Comparison of ENCODE assay signal across 22 cellular contexts in genomic region chr11:1782026-1782696, GRCh38. TPM values are rescaled to one million over a fixed set of nuclear protein-coding genes. Genes with fewer than 3 reads are reported as not detected.
A peak's percentile ranks its signal among the peaks of the same experiment; 100 is the strongest.
DNase-seq lines count a peak whose midpoint lies in the region; ATAC-seq and TF ChIP-seq lines count a peak whose summit lies in the region.
"Had no signal": no experiment of that assay in that cellular context is flagged by ENCODE, and none has a peak within 500 bp of the region (broad histone marks: within the 10 kb centered on the region; RNA-seq: fewer than 3 reads in every experiment).

No MANE protein-coding gene starts in this region.

- H2AK9ac ChIP-seq in IMR-90 (replicated peaks; ENCODE audit: low read depth, low read length, poor library complexity): peak overlapping the region; percentile 7

- BruUV-seq in IMR-90 (replicated peaks; lab: Mats Ljungman, UMichigan): no TSS peak

- no peak overlapping the region for H2BK5ac ChIP-seq in IMR-90 (ENCODE audit: low read depth, low read length, poor library complexity, severe bottlenecking)

- no peaks in the 10 kb centered on the region for H3K9me1 ChIP-seq in IMR-90 (ENCODE audit: insufficient read depth, low read length)

- no peak overlapping the region for H2BK120ac ChIP-seq in IMR-90 (ENCODE audit: low read depth, low read length)

- peaks cover 0 to 3% (median 0%) of the 10 kb centered on the region in 7 donors for H3K9me3 Mint-ChIP-seq in CD14-positive monocyte
- no peaks in the 10 kb centered on the region for H3K9me3 Mint-ChIP-seq in naive thymus-derived CD4-positive, alpha-beta T cell
- H3K9me3 Mint-ChIP-seq: activated naive CD4-positive, alpha-beta T cell treated with anti-CD3 and anti-CD28 coated beads, Interleukin-2, amount 50 U/mL, for 24 hours; activated T-cell treated with anti-CD3 and anti-CD28 coated beads, Interleukin-2, amount 50 U/mL, for 4 hours; stimulated activated naive CD8-positive, alpha-beta T cell treated with anti-CD3 and anti-CD28 coated beads, Interleukin-15, amount 100 ng/mL, for 72 hours; T-helper 2 cell treated with Interferon-gamma antibody and Interleukin-4, amounts not matched to agents 5 μg/mL and 100 μg/mL, for 36 hours had no signal

- no peak overlapping the region for H3K4me2 ChIP-seq in IMR-90 (ENCODE audit: low read depth, low read length)

- H3K27me3 Mint-ChIP-seq in CD14-positive monocyte (ENCODE audit: low read depth in 3 of 3): peaks cover 2 to 13% (median 4%) of the 10 kb centered on the region in 3 donors
- peaks cover 0 to 7% (median 0%) of the 10 kb centered on the region in 5 donors for H3K27me3 Mint-ChIP-seq in naive thymus-derived CD4-positive, alpha-beta T cell
- H3K27me3 Mint-ChIP-seq: activated naive CD4-positive, alpha-beta T cell treated with anti-CD3 and anti-CD28 coated beads, Interleukin-2, amount 50 U/mL, for 24 hours; stimulated activated naive CD8-positive, alpha-beta T cell treated with anti-CD3 and anti-CD28 coated beads, Interleukin-15, amount 100 ng/mL, for 72 hours had no signal

- CTCF ChIA-PET in IMR-90 (lab: Yijun Ruan, JAX): no interaction called here
- CTCF ChIA-PET in naive thymus-derived CD4-positive, alpha-beta T cell (lab: Charles Lee): no interaction called here

- no peak overlapping the region for H2BK15ac ChIP-seq in IMR-90 (ENCODE audit: low read depth, low read length)

- H3K9ac ChIP-seq in IMR-90 (ENCODE audit: low read depth, low read length): no peak overlapping the region

- POLR2A ChIA-PET in IMR-90 (lab: Charles Lee; ENCODE audit: unreplicated experiment): no interaction called here
- POLR2A ChIA-PET in naive thymus-derived CD4-positive, alpha-beta T cell (lab: Charles Lee): interaction anchor here (0.9 kb wide), 1 partner anchor 11 kb away, joined by 3 read pairs; no protein-coding TSS in a partner anchor

- H4K20me1 ChIP-seq in IMR-90 (ENCODE audit: insufficient read depth, low read length): no peaks in the 10 kb centered on the region; the same call in 1 of the 2 replicates

- H3K27me3 ChIP-seq in IMR-90 (ENCODE audit: control insufficient read depth, insufficient read depth, low read length) (peaks cover 59% of the 10 kb centered on the region), testis (no peaks in the 10 kb centered on the region)
- H3K27me3 ChIP-seq in naive thymus-derived CD4-positive, alpha-beta T cell (ENCODE audit: control insufficient read depth in 2 of 2, insufficient read depth in 2 of 2, low read length in 2 of 2): no peaks in the 10 kb centered on the region
- H3K27me3 ChIP-seq: pancreas, SJCRH30 had no signal

- no peak overlapping the region for H3K56ac ChIP-seq in IMR-90 (ENCODE audit: extremely low read depth, insufficient read depth, low read length)

- peak overlapping the region; percentile 49 to 57 for H3K4me3 Mint-ChIP-seq in CD14-positive monocyte
- no peak overlapping the region for H3K4me3 Mint-ChIP-seq in naive thymus-derived CD4-positive, alpha-beta T cell
- H3K4me3 Mint-ChIP-seq: activated naive CD4-positive, alpha-beta T cell treated with anti-CD3 and anti-CD28 coated beads, Interleukin-2, amount 50 U/mL, for 24 hours; activated T-cell treated with anti-CD3 and anti-CD28 coated beads, Interleukin-2, amount 50 U/mL, for 4 hours; stimulated activated naive CD8-positive, alpha-beta T cell treated with anti-CD3 and anti-CD28 coated beads, Interleukin-15, amount 100 ng/mL, for 72 hours; T-helper 2 cell treated with Interferon-gamma antibody and Interleukin-4, amounts not matched to agents 5 μg/mL and 100 μg/mL, for 36 hours had no signal

- DNase-seq in CD14-positive monocyte (ENCODE audit: low spot score) (peak; percentile 90), IMR-90 (no peak), SKM-1 treated with dmso at 0.1 percent for 144 hours (lab: John Stamatoyannopoulos, UW; ENCODE audit: unreplicated experiment) (peak; percentile 78), NCI-H2196 (lab: John Stamatoyannopoulos, UW; ENCODE audit: unreplicated experiment) (no peak), COLO829 (ENCODE audit: low spot score) (no peak), testis (no peak)
- DNase-seq in naive thymus-derived CD4-positive, alpha-beta T cell: peak in 1 of 9 donors; percentile 13
- DNase-seq: activated CD4-positive, CD25-positive, alpha-beta regulatory T cell; activated T-cell treated with anti-CD3 and anti-CD28 coated beads, Interleukin-2, amount 50 U/mL, for 4 hours; DMS 273 treated with DMSO at 0.1 percent for 48 hours; NCI-H1694 treated with DMSO at 0.1 percent for 48 hours; NCI-H345; stimulated activated CD4-positive, alpha-beta T cell treated with anti-CD3 and anti-CD28 coated beads, Interleukin-1b, Interleukin-23, amount 100 ng/mL, for 48 hours; stimulated activated naive CD8-positive, alpha-beta T cell treated with anti-CD3 and anti-CD28 coated beads, Interleukin-15, amount 100 ng/mL, for 72 hours had no signal

- no peaks in the 10 kb centered on the region for H3K79me1 ChIP-seq in IMR-90 (ENCODE audit: low read depth in 1 of 2, low read length in 2 of 2)

- H3K4me3 ChIP-seq in IMR-90 (ENCODE audit: insufficient read depth, low read depth, low read length) (no peak overlapping the region), testis (no peak overlapping the region)
- no peak overlapping the region for H3K4me3 ChIP-seq in naive thymus-derived CD4-positive, alpha-beta T cell (ENCODE audit: low read length)
- H3K4me3 ChIP-seq: pancreas, SJCRH30 had no signal

- H3K9me3 ChIP-seq in IMR-90 (ENCODE audit: control insufficient read depth, insufficient read depth, low read length) (no peaks in the 10 kb centered on the region), testis (no peaks in the 10 kb centered on the region)
- H3K9me3 ChIP-seq in naive thymus-derived CD4-positive, alpha-beta T cell (ENCODE audit: control insufficient read depth in 2 of 3, low read length in 3 of 3): no peaks in the 10 kb centered on the region
- H3K9me3 ChIP-seq: pancreas, SJCRH30 had no signal

- 90% methylated on average over 2 of the region's 15 CpGs; no CpG with 5 or more reads in 1 of the 2 experiments for WGBS in IMR-90 (ENCODE audit: extremely low coverage in 2 of 2, insufficient read length in 1 of 2), 2 experiments
- 85 to 91% methylated on average over 15 of the region's 15 CpGs for WGBS in testis, 2 donors

- no peak for TF ChIP-seq RAD21 in IMR-90 (IDR thresholded peaks at IDR 0.05; ENCODE audit: low read length)

- peaks cover 98% of the 10 kb centered on the region for H3K4me1 Mint-ChIP-seq in CD14-positive monocyte
- H3K4me1 Mint-ChIP-seq in naive thymus-derived CD4-positive, alpha-beta T cell: peaks cover 0 to 26% (median 0%) of the 10 kb centered on the region in 7 donors
- H3K4me1 Mint-ChIP-seq: activated naive CD4-positive, alpha-beta T cell treated with anti-CD3 and anti-CD28 coated beads, Interleukin-2, amount 50 U/mL, for 24 hours had no signal

- no peak overlapping the region for H3K18ac ChIP-seq in IMR-90 (ENCODE audit: low read depth, low read length)

- H3K36me3 Mint-ChIP-seq in CD14-positive monocyte: peaks cover 2 to 8% of the 10 kb centered on the region in 2 donors
- no peaks in the 10 kb centered on the region for H3K36me3 Mint-ChIP-seq in naive thymus-derived CD4-positive, alpha-beta T cell
- H3K36me3 Mint-ChIP-seq: activated naive CD4-positive, alpha-beta T cell treated with anti-CD3 and anti-CD28 coated beads, Interleukin-2, amount 50 U/mL, for 24 hours had no signal

- in situ Hi-C loops in IMR-90 (cut with MboI; ENCODE audit: low sequenced_read_pairs): no loop called here

- ATAC-seq in IMR-90 (ENCODE audit: low read depth) (no peak), HG03045 (IDR thresholded peaks at IDR 0.05; ENCODE audit: unreplicated experiment) (no peak)
- peak; percentile 28 for ATAC-seq in naive thymus-derived CD4-positive, alpha-beta T cell
- ATAC-seq: activated T-cell treated with anti-CD3 and anti-CD28 coated beads, Interleukin-2, amount 50 U/mL, for 4 hours; stimulated activated naive CD8-positive, alpha-beta T cell treated with anti-CD3 and anti-CD28 coated beads, Interleukin-15, amount 100 ng/mL, for 72 hours had no signal

- H3K36me3 ChIP-seq in IMR-90 (ENCODE audit: control insufficient read depth, insufficient read depth, low read length) (no peaks in the 10 kb centered on the region), testis (ENCODE audit: low read depth, missing control alignments) (no peaks in the 10 kb centered on the region)
- H3K36me3 ChIP-seq in naive thymus-derived CD4-positive, alpha-beta T cell (ENCODE audit: control insufficient read depth in 2 of 3, insufficient read depth in 3 of 3, low read length in 3 of 3): no peaks in the 10 kb centered on the region
- H3K36me3 ChIP-seq: pancreas, SJCRH30 had no signal

- H2BK20ac ChIP-seq in IMR-90 (ENCODE audit: low read depth, low read length): no peak overlapping the region

- H3K27ac ChIP-seq in IMR-90 (ENCODE audit: insufficient read depth, low read length): no peak overlapping the region
- no peak overlapping the region for H3K27ac ChIP-seq in naive thymus-derived CD4-positive, alpha-beta T cell (ENCODE audit: low read depth, low read length)
- no peak overlapping the region for H3K27ac ChIP-seq in testis
- H3K27ac ChIP-seq: SJCRH30 had no signal

- dilution Hi-C loops in IMR-90 (cut with HindIII; ENCODE audit: low sequenced_read_pairs, unreplicated experiment): no loop called here

- no peak for TF ChIP-seq CTCF in CD14-positive monocyte (IDR thresholded peaks at IDR 0.05)
- TF ChIP-seq CTCF in IMR-90 (conservative IDR thresholded peaks at IDR 0.05; ENCODE audit: low read depth, low read length): no peak
- no peak for TF ChIP-seq CTCF in testis (IDR thresholded peaks at IDR 0.05)

- H3K4me1 ChIP-seq in IMR-90 (ENCODE audit: control insufficient read depth, insufficient read depth, low read length): peaks cover 3% of the 10 kb centered on the region; the same call in 1 of the 2 replicates
- H3K4me1 ChIP-seq in naive thymus-derived CD4-positive, alpha-beta T cell (ENCODE audit: control insufficient read depth in 2 of 2, insufficient read depth in 2 of 2, low read length in 2 of 2): no peaks in the 10 kb centered on the region
- H3K4me1 ChIP-seq in testis: no peaks in the 10 kb centered on the region
- H3K4me1 ChIP-seq: pancreas had no signal

- intact Hi-C loops in CD14-positive monocyte (cut with micrococcal nuclease) (loop anchor here in 1 of 2 donors (1.0 to 5.0 kb wide), 3 partner anchors 10 to 70 kb away; partner anchors contain the start of genes CTSD and LSP1), IMR-90 (cut with micrococcal nuclease) (no loop called here), testis (cut with DNase I; ENCODE audit: low total_unique reads) (no loop called here)
- intact Hi-C loops in naive thymus-derived CD4-positive, alpha-beta T cell (cut with micrococcal nuclease): no loop called here

- H3K4ac ChIP-seq in IMR-90 (ENCODE audit: low read depth, low read length): no peak overlapping the region

- peak overlapping the region; percentile 98 to 100 (median 98) for H3K27ac Mint-ChIP-seq in CD14-positive monocyte
- no peak overlapping the region for H3K27ac Mint-ChIP-seq in naive thymus-derived CD4-positive, alpha-beta T cell
- H3K27ac Mint-ChIP-seq: activated naive CD4-positive, alpha-beta T cell treated with anti-CD3 and anti-CD28 coated beads, Interleukin-2, amount 50 U/mL, for 24 hours; stimulated activated naive CD8-positive, alpha-beta T cell treated with anti-CD3 and anti-CD28 coated beads, Interleukin-15, amount 100 ng/mL, for 72 hours; T-helper 2 cell treated with Interferon-gamma antibody and Interleukin-4, amounts not matched to agents 5 μg/mL and 100 μg/mL, for 36 hours had no signal

- peak overlapping the region; percentile 28 for H2AFZ ChIP-seq in IMR-90 (replicated peaks; ENCODE audit: low read length, poor library complexity)

- H4K5ac ChIP-seq in IMR-90 (ENCODE audit: low read depth, low read length): no peak overlapping the region

- H4K91ac ChIP-seq in IMR-90 (ENCODE audit: insufficient read depth, low read depth, low read length): no peak overlapping the region

- no peak overlapping the region for H3K14ac ChIP-seq in IMR-90 (replicated peaks; ENCODE audit: low read depth, low read length)

- no peak overlapping the region for H2AK5ac ChIP-seq in IMR-90 (ENCODE audit: low read depth, low read length)

- H3K23ac ChIP-seq in IMR-90 (ENCODE audit: low read depth, low read length): no peak overlapping the region

- H4K8ac ChIP-seq in IMR-90 (ENCODE audit: low read depth in 2 of 2, low read length in 2 of 2): no peak overlapping the region

- TF ChIP-seq POLR2A in IMR-90 (IDR thresholded peaks at IDR 0.05; ENCODE audit: low read depth, low read length): no peak
- TF ChIP-seq POLR2A in testis (IDR thresholded peaks at IDR 0.05): no peak

RNA-seq across cellular contexts. Expression of gene CTSD, which starts 18.4 kb away (rescaled TPM):
- polyA plus RNA-seq in CD14-positive monocyte (1,000 to 10,000 TPM in 1 of 2 donors, 100 to 1,000 TPM in 1; 855 to 1,372 TPM), IMR-90 (2012; rRNA removed) (151 and 166 TPM in 2 replicates), testis (ENCODE audit: insufficient read depth, low read depth, low replicate concordance) (486 TPM)
- total RNA-seq in IMR-90 (2012; rRNA removed) (38.3 and 39.8 TPM in 2 replicates), testis (100 to 1,000 TPM; 522 to 897 TPM)
- 140 and 321 TPM in 2 replicates for polyA plus RNA-seq in IMR-90 (2012; cell fraction: cytosol; rRNA removed)
- 89.3 and 187 TPM in 2 replicates for polyA plus RNA-seq in IMR-90 (2012; cell fraction: nucleus; rRNA removed; ENCODE audit: low replicate concordance)
- 100 to 1,000 TPM; 103 to 378 (median 186) TPM for total RNA-seq in naive thymus-derived CD4-positive, alpha-beta T cell
- polyA plus RNA-seq in naive thymus-derived CD4-positive, alpha-beta T cell: 100 to 1,000 TPM; 183 to 218 TPM

RNA-seq across cellular contexts. Expression of gene IFITM10, which starts 31.8 kb away (rescaled TPM):
- polyA plus RNA-seq in CD14-positive monocyte (not detected), IMR-90 (2012; rRNA removed) (0.15 and 0.59 TPM in 2 replicates), testis (ENCODE audit: insufficient read depth, low read depth, low replicate concordance) (2.6 TPM)
- total RNA-seq in IMR-90 (2012; rRNA removed) (under 0.01 and 0.18 TPM in 2 replicates), testis (1 to 10 TPM; 6.0 to 9.6 TPM)
- polyA plus RNA-seq in IMR-90 (2012; cell fraction: cytosol; rRNA removed): 0.08 and 0.32 TPM in 2 replicates
- polyA plus RNA-seq in IMR-90 (2012; cell fraction: nucleus; rRNA removed; ENCODE audit: low replicate concordance): 0.68 and 1.2 TPM in 2 replicates
- 10 to 100 TPM in 1 of 5 experiments, 1 to 10 TPM in 4; 1.4 to 16.0 (median 2.1) TPM for total RNA-seq in naive thymus-derived CD4-positive, alpha-beta T cell
- not detected for polyA plus RNA-seq in naive thymus-derived CD4-positive, alpha-beta T cell

RNA-seq across cellular contexts. Expression of gene SYT8, which starts 52.6 kb away (rescaled TPM):
- polyA plus RNA-seq in CD14-positive monocyte: not detected
- total RNA-seq in IMR-90 (2012; rRNA removed): not detected in 2 replicates
- not detected in 2 replicates for polyA plus RNA-seq in IMR-90 (2012; rRNA removed)
- polyA plus RNA-seq in IMR-90 (2012; cell fraction: cytosol; rRNA removed): not detected in 2 replicates
- 0.32 TPM in 1 of 2 replicates, not detected in the other for polyA plus RNA-seq in IMR-90 (2012; cell fraction: nucleus; rRNA removed; ENCODE audit: low replicate concordance)
- not detected for total RNA-seq in naive thymus-derived CD4-positive, alpha-beta T cell
- polyA plus RNA-seq in naive thymus-derived CD4-positive, alpha-beta T cell: not detected
- total RNA-seq in testis: 1 to 10 TPM; 1.7 to 2.7 TPM
- 0.98 TPM for polyA plus RNA-seq in testis (ENCODE audit: insufficient read depth, low read depth, low replicate concordance)
- total RNA-seq: activated T-cell treated with anti-CD3 and anti-CD28 coated beads, Interleukin-2, amount 50 U/mL, for 4 hours; fibroblast of lung; H4 had no signal
- polyA plus RNA-seq: BJ, fibroblast of lung had no signal

RNA-seq across cellular contexts. Expression of gene TNNI2, which starts 56.6 kb away (rescaled TPM):
- 10 to 100 TPM; 11.4 to 11.7 TPM for polyA plus RNA-seq in CD14-positive monocyte
- total RNA-seq in IMR-90 (2012; rRNA removed): not detected in 2 replicates
- polyA plus RNA-seq in IMR-90 (2012; rRNA removed): not detected in 2 replicates
- polyA plus RNA-seq in IMR-90 (2012; cell fraction: cytosol; rRNA removed): not detected in 2 replicates
- polyA plus RNA-seq in IMR-90 (2012; cell fraction: nucleus; rRNA removed; ENCODE audit: low replicate concordance): 0.25 TPM in 1 of 2 replicates, not detected in the other
- 1 to 10 TPM in 1 of 5 experiments, under 1 TPM in 1, not detected in 3; 0.61 to 8.8 TPM for total RNA-seq in naive thymus-derived CD4-positive, alpha-beta T cell
- under 1 TPM in 1 of 2 donors, not detected in 1; 0.46 TPM for polyA plus RNA-seq in naive thymus-derived CD4-positive, alpha-beta T cell
- not detected for total RNA-seq in testis
- 8.6 TPM for polyA plus RNA-seq in testis (ENCODE audit: insufficient read depth, low read depth, low replicate concordance)
- total RNA-seq: activated T-cell treated with anti-CD3 and anti-CD28 coated beads, Interleukin-2, amount 50 U/mL, for 4 hours; fibroblast of lung; H4 had no signal
- polyA plus RNA-seq: BJ, fibroblast of lung had no signal

Comparison
In these comparisons a context has a peak if more than half of its experiments do, and no peak if none do; other contexts are left out.
1. DNase-seq: peak in CD14-positive monocyte (single experiment) and SKM-1 treated with dmso at 0.1 percent for 144 hours (single experiment); none in IMR-90 (single experiment), NCI-H2196 (single experiment), COLO829 (single experiment) and testis (single experiment).
2. H3K27ac Mint-ChIP-seq: peak in CD14-positive monocyte (7 of 7); none in naive thymus-derived CD4-positive, alpha-beta T cell (0 of 9).
3. H3K4me3 Mint-ChIP-seq: peak in CD14-positive monocyte (2 of 2); none in naive thymus-derived CD4-positive, alpha-beta T cell (0 of 10).